ENCODE assay signal across 8 cellular contexts in the genomic region with DNA sequence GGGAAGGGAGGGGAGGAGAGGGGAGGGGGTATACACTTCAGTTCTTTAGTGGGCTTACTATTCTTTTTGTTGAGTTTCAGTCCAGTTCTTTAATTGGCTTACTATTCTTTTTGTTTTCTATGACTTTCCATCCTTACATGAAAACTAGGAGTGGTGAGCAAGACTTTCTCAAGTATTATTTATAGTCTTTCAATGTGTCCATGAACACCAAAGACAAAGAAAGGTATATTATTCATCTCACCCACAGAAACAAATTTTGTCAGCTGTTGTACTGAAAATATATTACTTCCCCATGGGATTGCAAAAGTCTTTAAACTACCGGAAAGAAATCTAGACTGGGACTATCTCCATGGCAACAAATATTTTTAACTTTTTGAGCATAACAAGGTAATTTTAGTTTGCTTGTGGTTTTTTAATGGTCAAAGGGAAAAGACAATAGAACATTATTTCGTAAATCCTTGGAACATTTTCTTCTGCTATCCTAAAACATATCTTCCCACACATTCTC. TPM values are rescaled to one million over a fixed set of nuclear protein-coding genes. Genes with fewer than 3 reads are reported as not detected.
DNase-seq lines count a peak whose midpoint lies in the region; ATAC-seq, FAIRE-seq and TF ChIP-seq lines count a peak whose summit lies in the region.

No MANE protein-coding gene starts in this region.

- in situ Hi-C loops in HepG2 (cut with HindIII; ENCODE audit: extremely low pct_ligation_motif_present, low pct_unique_long_range_greater_than_20kb): no loop called here

- TF ChIP-seq EP300 in HepG2 (IDR thresholded peaks at IDR 0.05; ENCODE audit: low read depth in 2 of 2, low read length in 2 of 2) (no peak), HepG2 (CRISPR knock-in tag; IDR thresholded peaks at IDR 0.05; ENCODE audit: borderline replicate concordance) (no peak)

- no peak overlapping the region for H3K9ac ChIP-seq in HepG2 (ENCODE audit: insufficient read depth, low read depth, low read length)

- no peaks in the 10 kb centered on the region for H3K9me3 ChIP-seq in HepG2 (ENCODE audit: low read length)
- no peaks in the 10 kb centered on the region for H3K9me3 ChIP-seq in aorta (ENCODE audit: control insufficient read depth, low read length)

- no peak for TF ChIP-seq RAD21 in HepG2 (CRISPR knock-in tag; IDR thresholded peaks at IDR 0.05)

- H3K9me3 Mint-ChIP-seq in MCF 10A (ENCODE audit: unreplicated experiment) (no peaks in the 10 kb centered on the region), nephron progenitor cell (no peaks in the 10 kb centered on the region)

- H3K4me2 ChIP-seq in HepG2 (ENCODE audit: low read depth, low read length): no peak overlapping the region

- H3K27me3 Mint-ChIP-seq in MCF 10A (ENCODE audit: insufficient read depth, unreplicated experiment) (no peaks in the 10 kb centered on the region), nephron progenitor cell (ENCODE audit: low read depth, poor library complexity) (peaks cover 3% of the 10 kb centered on the region)

- H3K4me1 Mint-ChIP-seq in MCF 10A (ENCODE audit: insufficient read depth, unreplicated experiment) (peaks cover 14% of the 10 kb centered on the region), nephron progenitor cell (no peaks in the 10 kb centered on the region)

- no peak for DNase-seq in Right ventricle myocardium inferior (ENCODE audit: missing footprints)
- DNase-seq in cardiac septum (ENCODE audit: low spot score): no peak
- DNase-seq in MCF 10A (ENCODE audit: unreplicated experiment): peak; percentile 85
- no peak for DNase-seq in HepG2 (ENCODE audit: low spot score)
- DNase-seq in aorta: no peak
- DNase-seq in nephron progenitor cell: no peak
- no peak for DNase-seq in NCI-H2171 treated with DMSO at 0.1 percent for 48 hours (lab: John Stamatoyannopoulos, UW)
- DNase-seq in NCI-H1694 treated with DMSO at 0.1 percent for 48 hours (lab: John Stamatoyannopoulos, UW): no peak

- CTCF ChIA-PET in MCF 10A (lab: Yijun Ruan, JAX): no interaction called here
- CTCF ChIA-PET in HepG2 (lab: Yijun Ruan, JAX; ENCODE audit: low intra/inter-chr PET ratio, low total read pairs): no interaction called here

- H3K36me3 Mint-ChIP-seq in MCF 10A (ENCODE audit: insufficient read depth, unreplicated experiment): peaks cover 39% of the 10 kb centered on the region
- peaks cover 65% of the 10 kb centered on the region for H3K36me3 Mint-ChIP-seq in nephron progenitor cell (ENCODE audit: low read depth)

- H3K27me3 ChIP-seq in HepG2 (ENCODE audit: control insufficient read depth in 1 of 2, insufficient read depth in 2 of 2, low read length in 2 of 2) (no peaks in the 10 kb centered on the region), aorta (ENCODE audit: control insufficient read depth in 1 of 2, insufficient read depth in 2 of 2, low read length in 1 of 2) (no peaks in the 10 kb centered on the region)

- BruUV-seq in MCF 10A (replicated peaks; lab: Mats Ljungman, UMichigan): no TSS peak
- BruUV-seq in HepG2 (replicated peaks; lab: Mats Ljungman, UMichigan): no TSS peak

- POLR2A ChIA-PET in MCF 10A (lab: Yijun Ruan, JAX) (interaction anchor here (0.6 to 4.6 kb wide), 9 partner anchors 9 to 459 kb away, joined by 3 to 41 read pairs (median 4); a partner anchor contains a TSS), HepG2 (lab: Yijun Ruan, JAX) (interaction anchor here (2.0 kb wide), 1 partner anchor 18 kb away, joined by 10 read pairs; a partner anchor contains a TSS)

- FAIRE-seq in HepG2 (lab: Jason Lieb, UNC): no peak

- peaks cover 3 to 28% of the 10 kb centered on the region in 2 experiments; a peak in 4 of 5 replicates for H3K36me3 ChIP-seq in HepG2 (replicated peaks in 1 of 2; ENCODE audit: control insufficient read depth in 1 of 2, insufficient read depth in 2 of 2, low read length in 2 of 2)
- peaks cover 0 to 1% of the 10 kb centered on the region in 2 donors for H3K36me3 ChIP-seq in aorta (ENCODE audit: control insufficient read depth in 1 of 2, insufficient read depth in 2 of 2, low read length in 1 of 2)

- no peak overlapping the region for H3K4me3 ChIP-seq in HepG2 (replicated peaks in 1 of 3; ENCODE audit: insufficient read depth in 1 of 3, low read depth in 2 of 3, low read length in 3 of 3)
- H3K4me3 ChIP-seq in aorta (ENCODE audit: low read length in 2 of 2): no peak overlapping the region

- ATAC-seq in Right ventricle myocardium inferior (peak; percentile 52), HepG2 (no peak), aorta (ENCODE audit: low FRiP score) (peak; percentile 80)

- peak overlapping the region; percentile 79 for H3K27ac Mint-ChIP-seq in MCF 10A (ENCODE audit: low read depth, unreplicated experiment)
- H3K27ac Mint-ChIP-seq in nephron progenitor cell: no peak overlapping the region

- H3K79me2 ChIP-seq in HepG2 (ENCODE audit: insufficient read depth, low read length): no peaks in the 10 kb centered on the region

- 95% methylated on average over 2 of the region's 2 CpGs for WGBS in HepG2 (ENCODE audit: low lambda C conversion rate)
- WGBS in aorta, 2 donors: 0 to 3% methylated on average over 2 of the region's 2 CpGs

- no peaks in the 10 kb centered on the region for H4K20me1 ChIP-seq in HepG2 (ENCODE audit: insufficient read depth, low read length)

- H3K4me1 ChIP-seq in HepG2 (ENCODE audit: insufficient read depth, low read length) (peaks cover 17% of the 10 kb centered on the region), aorta (ENCODE audit: control insufficient read depth in 1 of 2, insufficient read depth in 2 of 2, low read length in 2 of 2) (no peaks in the 10 kb centered on the region)

- no peak overlapping the region for H2AFZ ChIP-seq in HepG2 (ENCODE audit: low read length)

- TF ChIP-seq POLR2A in HepG2 (IDR thresholded peaks at IDR 0.05; ENCODE audit: insufficient read depth in 1 of 2, low read depth in 2 of 2, low read length in 2 of 2): no peak

- TF ChIP-seq CTCF in MCF 10A (IDR thresholded peaks at IDR 0.05; ENCODE audit: unreplicated experiment) (no peak), HepG2 (CRISPR knock-in tag; IDR thresholded peaks at IDR 0.05) (no peak), nephron progenitor cell (IDR thresholded peaks at IDR 0.05) (no peak)

- no peak overlapping the region for H3K27ac ChIP-seq in HepG2 (ENCODE audit: extremely low read length, insufficient read depth, low read length)
- H3K27ac ChIP-seq in aorta (ENCODE audit: low read depth in 1 of 2, low read length in 2 of 2): no peak overlapping the region

- intact Hi-C loops in Right ventricle myocardium inferior (cut with DNase I) (no loop called here), cardiac septum (cut with DNase I) (no loop called here), MCF 10A (cut with micrococcal nuclease) (no loop called here), HepG2 (cut with micrococcal nuclease; ENCODE audit: unreplicated experiment) (loop anchor here (5.0 kb wide), 1 partner anchor 46 kb away; no protein-coding TSS in a partner anchor), aorta (cut with DNase I) (no loop called here)

- H3K4me3 Mint-ChIP-seq in MCF 10A (ENCODE audit: unreplicated experiment) (no peak overlapping the region), nephron progenitor cell (no peak overlapping the region)

TF ChIP-seq in HepG2, 621 proteins besides CTCF, POLR2A, EP300 and RAD21 (continues in another document):
- TF ChIP-seq SNAPC2 (CRISPR knock-in tag; IDR thresholded peaks at IDR 0.05): no peak
- TF ChIP-seq ZNF724P (CRISPR knock-in tag; IDR thresholded peaks at IDR 0.05; ENCODE audit: borderline replicate concordance): no peak
- TF ChIP-seq CAMTA2 (CRISPR knock-in tag; IDR thresholded peaks at IDR 0.05; ENCODE audit: borderline replicate concordance): no peak
- no peak for TF ChIP-seq SCMH1 (CRISPR knock-in tag; IDR thresholded peaks at IDR 0.05; ENCODE audit: borderline replicate concordance)
- TF ChIP-seq CBX5 (CRISPR knock-in tag; IDR thresholded peaks at IDR 0.05; ENCODE audit: borderline replicate concordance): no peak
- TF ChIP-seq, protein P1, sequence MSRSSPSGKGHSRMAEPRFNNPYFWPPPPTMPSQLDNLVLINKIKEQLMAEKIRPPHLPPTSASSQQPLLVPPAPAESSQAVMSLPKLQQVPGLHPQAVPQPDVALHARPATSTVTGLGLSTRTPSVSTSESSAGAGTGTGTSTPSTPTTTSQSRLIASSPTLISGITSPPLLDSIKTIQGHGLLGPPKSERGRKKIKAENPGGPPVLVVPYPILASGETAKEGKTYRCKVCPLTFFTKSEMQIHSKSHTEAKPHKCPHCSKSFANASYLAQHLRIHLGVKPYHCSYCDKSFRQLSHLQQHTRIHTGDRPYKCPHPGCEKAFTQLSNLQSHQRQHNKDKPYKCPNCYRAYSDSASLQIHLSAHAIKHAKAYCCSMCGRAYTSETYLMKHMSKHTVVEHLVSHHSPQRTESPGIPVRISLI (CRISPR knock-in tag; IDR thresholded peaks at IDR 0.05; ENCODE audit: borderline replicate concordance): no peak
- TF ChIP-seq MTF1 (CRISPR knock-in tag; IDR thresholded peaks at IDR 0.05): no peak

RNA-seq across cellular contexts. Expression of a gene that starts 17.6 kb away (rescaled TPM):
- total RNA-seq in Right ventricle myocardium inferior (13.5 TPM), cardiac septum (18.9 TPM), MCF 10A (2022) (44.3 and 47.3 TPM in 2 replicates), HepG2 (2016; rRNA removed; fragmentation: Illumina TruSeq; extraction: Trizol) (18.5 and 33.4 TPM in 2 replicates), aorta (10 to 100 TPM; 42.7 to 47.0 TPM)
- total RNA-seq in HepG2 (2016; cell fraction: cytosol; rRNA removed; fragmentation: Illumina TruSeq; extraction: Trizol; ENCODE audit: low read depth): 10.8 TPM in 2 replicates
- total RNA-seq in HepG2 (2016; cell fraction: insoluble cytoplasmic fraction; rRNA removed; fragmentation: Illumina TruSeq; extraction: Trizol): 17.9 and 33.4 TPM in 2 replicates
- total RNA-seq in HepG2 (2016; cell fraction: membrane; rRNA removed; fragmentation: Illumina TruSeq; extraction: Trizol): 9.7 and 11.1 TPM in 2 replicates
- 38.0 and 48.8 TPM in 2 replicates for total RNA-seq in HepG2 (2016; cell fraction: nucleus; rRNA removed; fragmentation: Illumina TruSeq; extraction: Trizol)
- polyA plus RNA-seq in HepG2 (2011; rRNA removed) (6.5 and 8.3 TPM in 2 replicates), aorta (10 to 100 TPM in 1 of 2 donors, 1 to 10 TPM in 1; 5.4 to 10.9 TPM)
- 5.1 and 5.6 TPM in 2 replicates for polyA plus RNA-seq in HepG2 (2011; cell fraction: cytosol; rRNA removed)
- 8.8 and 9.4 TPM in 2 replicates for polyA plus RNA-seq in HepG2 (2011; cell fraction: nucleus; rRNA removed)
- 17.9 and 24.2 TPM in 2 replicates for polyA plus RNA-seq in HepG2 (2012)
- polyA plus RNA-seq in HepG2 (2016; cell fraction: cytosol; fragmentation: Illumina TruSeq; extraction: Trizol; ENCODE audit: low read depth): 0.97 and 1.1 TPM in 2 replicates
- polyA plus RNA-seq in HepG2 (2016; cell fraction: insoluble cytoplasmic fraction; fragmentation: Illumina TruSeq; extraction: Trizol; ENCODE audit: low read depth): 9.7 and 10.5 TPM in 2 replicates
- polyA plus RNA-seq in HepG2 (2016; cell fraction: membrane; fragmentation: Illumina TruSeq; extraction: Trizol; ENCODE audit: low read depth): 2.6 and 3.0 TPM in 2 replicates
- polyA plus RNA-seq in HepG2 (2016; cell fraction: nucleus; fragmentation: Illumina TruSeq; extraction: Trizol; ENCODE audit: insufficient read depth, low read depth): 34.9 and 37.9 TPM in 2 replicates
- polyA minus RNA-seq in HepG2 (2011; rRNA and poly(A)+ RNA removed; ENCODE audit: low replicate concordance): 12.1 and 17.0 TPM in 2 replicates
- 6.2 and 8.7 TPM in 2 replicates for polyA minus RNA-seq in HepG2 (2011; cell fraction: cytosol; rRNA and poly(A)+ RNA removed)
- polyA minus RNA-seq in HepG2 (2011; cell fraction: nucleus; rRNA and poly(A)+ RNA removed): 31.7 and 39.2 TPM in 2 replicates
